Comparison of ENCODE assay signal across 18 cellular contexts in genomic region chr13:33933810-33934209, GRCh38.
"Had no signal": no experiment of that assay in that cellular context is flagged by ENCODE, and none has a peak within 500 bp of the region (broad histone marks: within the 10 kb centered on the region; RNA-seq: fewer than 3 reads in every experiment).

No MANE protein-coding gene starts in this region.

- H3K36me3 ChIP-seq: esophagus muscularis mucosa, gastrocnemius medialis, heart right ventricle, neutrophil, tibial nerve had no signal

- H3K4me1 Mint-ChIP-seq: naive B cell; stimulated activated naive CD8-positive, alpha-beta T cell treated with anti-CD3 and anti-CD28 coated beads, Interleukin-15, amount 100 ng/mL, for 72 hours had no signal

- H3K27ac ChIP-seq: epithelial cell of prostate, esophagus muscularis mucosa, gastrocnemius medialis, heart right ventricle, neutrophil, testis, tibial nerve had no signal

- H3K9me3 Mint-ChIP-seq: effector memory CD8-positive, alpha-beta T cell; naive B cell; stimulated activated naive B cell treated with anti-CD40 and anti-IgM and Interleukin-4, amounts not matched to agents 10 μg/mL and 1 μg/mL and 100 μg/mL, for 72 hours; stimulated activated naive CD8-positive, alpha-beta T cell treated with anti-CD3 and anti-CD28 coated beads, Interleukin-15, amount 100 ng/mL, for 72 hours had no signal

- H3K27me3 ChIP-seq: esophagus muscularis mucosa, gastrocnemius medialis, heart right ventricle, neutrophil, testis, tibial nerve had no signal

- H3K27me3 Mint-ChIP-seq: effector memory CD8-positive, alpha-beta T cell; naive B cell; stimulated activated naive B cell treated with anti-CD40 and anti-IgM and Interleukin-4, amounts not matched to agents 10 μg/mL and 1 μg/mL and 100 μg/mL, for 72 hours; stimulated activated naive CD8-positive, alpha-beta T cell treated with anti-CD3 and anti-CD28 coated beads, Interleukin-15, amount 100 ng/mL, for 72 hours had no signal

- DNase-seq: effector memory CD8-positive, alpha-beta T cell; gastrocnemius medialis; heart right ventricle; hypothalamus; kidney glomerular epithelial cell; mesendoderm; naive B cell; stimulated activated CD4-positive, alpha-beta T cell treated with anti-CD3 and anti-CD28 coated beads, Interleukin-2, amount 100 ng/mL, for 24 hours; stimulated activated CD4-positive, alpha-beta T cell treated with anti-CD3 and anti-CD28 coated beads, Interleukin-4, amount 100 ng/mL, for 4 hours; stimulated activated naive B cell treated with anti-CD40 and anti-IgM and Interleukin-4, amounts not matched to agents 10 μg/mL and 1 μg/mL and 100 μg/mL, for 72 hours; stimulated activated naive CD8-positive, alpha-beta T cell treated with anti-CD3 and anti-CD28 coated beads, Interleukin-15, amount 100 ng/mL, for 72 hours; testis had no signal

- H3K4me1 ChIP-seq: testis had no signal

- H3K9me3 ChIP-seq: esophagus muscularis mucosa, gastrocnemius medialis, heart right ventricle, neutrophil, testis, tibial nerve had no signal

- H3K36me3 Mint-ChIP-seq: naive B cell; stimulated activated naive B cell treated with anti-CD40 and anti-IgM and Interleukin-4, amounts not matched to agents 10 μg/mL and 1 μg/mL and 100 μg/mL, for 72 hours had no signal

- FAIRE-seq: islet of Langerhans had no signal

- ATAC-seq: effector memory CD8-positive, alpha-beta T cell; gastrocnemius medialis; heart right ventricle; sciatic nerve; stimulated activated naive B cell treated with anti-CD40 and anti-IgM and Interleukin-4, amounts not matched to agents 10 μg/mL and 1 μg/mL and 100 μg/mL, for 72 hours; stimulated activated naive CD8-positive, alpha-beta T cell treated with anti-CD3 and anti-CD28 coated beads, Interleukin-15, amount 100 ng/mL, for 72 hours had no signal

- H3K27ac Mint-ChIP-seq: effector memory CD8-positive, alpha-beta T cell; stimulated activated naive B cell treated with anti-CD40 and anti-IgM and Interleukin-4, amounts not matched to agents 10 μg/mL and 1 μg/mL and 100 μg/mL, for 72 hours; stimulated activated naive CD8-positive, alpha-beta T cell treated with anti-CD3 and anti-CD28 coated beads, Interleukin-15, amount 100 ng/mL, for 72 hours had no signal

- H3K4me3 ChIP-seq: esophagus muscularis mucosa, gastrocnemius medialis, heart right ventricle, testis, tibial nerve had no signal

- H3K4me3 Mint-ChIP-seq: effector memory CD8-positive, alpha-beta T cell; stimulated activated naive B cell treated with anti-CD40 and anti-IgM and Interleukin-4, amounts not matched to agents 10 μg/mL and 1 μg/mL and 100 μg/mL, for 72 hours; stimulated activated naive CD8-positive, alpha-beta T cell treated with anti-CD3 and anti-CD28 coated beads, Interleukin-15, amount 100 ng/mL, for 72 hours had no signal
